Comparison of ENCODE assay signal across 13 cellular contexts in genomic region chr16:31568577-31569359, GRCh38. TPM values are rescaled to one million over a fixed set of nuclear protein-coding genes. Genes with fewer than 3 reads are reported as not detected.
DNase-seq lines count a peak whose midpoint lies in the region; ATAC-seq and TF ChIP-seq lines count a peak whose summit lies in the region.
"Had no signal": no experiment of that assay in that cellular context is flagged by ENCODE, and none has a peak within 500 bp of the region (broad histone marks: within the 10 kb centered on the region; RNA-seq: fewer than 3 reads in every experiment).

No MANE protein-coding gene starts in this region.

- ATAC-seq in GM21737 (IDR thresholded peaks at IDR 0.05; ENCODE audit: unreplicated experiment): no peak

- H3K27me3 ChIP-seq in adipocyte (replicated peaks; ENCODE audit: control insufficient read depth, insufficient read depth, low read length) (no peaks in the 10 kb centered on the region), spleen (replicated peaks in 1 of 7) (peaks cover 0 to 57% (median 30%) of the 10 kb centered on the region in 7 donors)

- H3K9ac ChIP-seq in adipocyte (ENCODE audit: low read length): no peak overlapping the region

- DNase-seq in DMS 273 (lab: John Stamatoyannopoulos, UW; ENCODE audit: unreplicated experiment) (peak; percentile 25), DMS 273 treated with DMSO at 0.1 percent for 48 hours (lab: John Stamatoyannopoulos, UW) (no peak), adipocyte (ENCODE audit: low read depth) (peak; percentile 12), iPS-NIHi7 (ENCODE audit: extremely low spot score) (peak; percentile 75), spleen (no peak), NCI-H748 (lab: John Stamatoyannopoulos, UW; ENCODE audit: unreplicated experiment) (no peak), SKM-1 treated with dmso at 0.1 percent for 144 hours (lab: John Stamatoyannopoulos, UW; ENCODE audit: unreplicated experiment) (no peak)
- DNase-seq: effector CD8-positive, alpha-beta T cell; NCI-H1694 had no signal

- H3K27ac ChIP-seq in spleen: no peak overlapping the region
- H3K27ac ChIP-seq: thyroid gland, VCaP had no signal

- intact Hi-C loops in spleen (cut with DNase I; ENCODE audit: low total_unique reads): no loop called here

- TF ChIP-seq CTCF in spleen (IDR thresholded peaks at IDR 0.05 in 8 of 11, conservative IDR thresholded peaks at IDR 0.05 in 3 of 11): no peak

- 13 to 21% (median 16%) methylated on average over 40 to 49 of the region's 49 CpGs for WGBS in spleen, 5 donors

- no peak for TF ChIP-seq POLR2A in spleen (IDR thresholded peaks at IDR 0.05)

- H3K36me3 ChIP-seq in adipocyte (ENCODE audit: control insufficient read depth, insufficient read depth, low read length, severe bottlenecking) (no peaks in the 10 kb centered on the region), spleen (no peaks in the 10 kb centered on the region)
- H3K36me3 ChIP-seq: thyroid gland had no signal

- H3K4me3 ChIP-seq in adipocyte (ENCODE audit: low read length): no peak overlapping the region
- H3K4me3 ChIP-seq in spleen: peak overlapping the region in 7 of 8 donors; percentile 10 to 61 (median 36)
- H3K4me3 ChIP-seq: thyroid gland had no signal

- H3K4me1 ChIP-seq in adipocyte (ENCODE audit: control insufficient read depth, insufficient read depth, low read length) (no peaks in the 10 kb centered on the region), spleen (peaks cover 0 to 14% (median 7%) of the 10 kb centered on the region in 6 donors)

- H3K9me3 ChIP-seq in adipocyte (ENCODE audit: control insufficient read depth, low read length): peaks cover 17% of the 10 kb centered on the region
- H3K9me3 ChIP-seq in spleen: peaks cover 0 to 6% (median 0%) of the 10 kb centered on the region in 8 donors
- H3K9me3 ChIP-seq: thyroid gland had no signal

RNA-seq across cellular contexts. Expression of gene AHSP, which starts 41.1 kb away (rescaled TPM):
- total RNA-seq in spleen: 10 to 100 TPM in 4 of 7 donors, 1 to 10 TPM in 2, under 1 TPM in 1; 0.86 to 94.3 (median 13.6) TPM
- polyA plus RNA-seq in spleen: 1 to 10 TPM in 2 of 3 donors, under 1 TPM in 1; 0.76 to 5.1 (median 1.6) TPM
- total RNA-seq: pulmonary artery endothelial cell, thyroid gland had no signal

Comparison
In these comparisons a context has a peak if more than half of its experiments do, and no peak if none do; other contexts are left out.
1. DNase-seq: peak in DMS 273 (single experiment), adipocyte (single experiment) and iPS-NIHi7 (single experiment); none in DMS 273 treated with DMSO at 0.1 percent for 48 hours (single experiment), spleen (single experiment), NCI-H748 (single experiment) and SKM-1 treated with dmso at 0.1 percent for 144 hours (single experiment).